9 cellular contexts compared by ENCODE assay signal in genomic region chr19:51704601-51705000, GRCh38. TPM values are rescaled to one million over a fixed set of nuclear protein-coding genes. Genes with fewer than 3 reads are reported as not detected.
A peak's percentile ranks its signal among the peaks of the same experiment; 100 is the strongest.
DNase-seq lines count a peak whose midpoint lies in the region; ATAC-seq and TF ChIP-seq lines count a peak whose summit lies in the region.
"Had no signal": no experiment of that assay in that cellular context is flagged by ENCODE, and none has a peak within 500 bp of the region (broad histone marks: within the 10 kb centered on the region; RNA-seq: fewer than 3 reads in every experiment).

No MANE protein-coding gene starts in this region.

- H3K27ac ChIP-seq in A673 (ENCODE audit: low read depth, low read length, poor library complexity, severe bottlenecking) (peak overlapping the region; percentile 98), cingulate gyrus (ENCODE audit: low read depth, low read length) (peak overlapping the region; percentile 97), muscle layer of duodenum (ENCODE audit: low read length) (peak overlapping the region; percentile 97)
- H3K27ac ChIP-seq: KMS-11 had no signal

- peaks cover 6% of the 10 kb centered on the region for H3K4me1 ChIP-seq in A673 (ENCODE audit: insufficient read depth, low read length, poor library complexity, severe bottlenecking)
- peaks cover 7 to 26% of the 10 kb centered on the region in 2 donors for H3K4me1 ChIP-seq in muscle layer of duodenum (ENCODE audit: control insufficient read depth in 1 of 2, insufficient read depth in 2 of 2, low read length in 2 of 2)

- ATAC-seq in HG03520 (IDR thresholded peaks at IDR 0.05; ENCODE audit: unreplicated experiment) (no peak), HG02763 (IDR thresholded peaks at IDR 0.05; ENCODE audit: unreplicated experiment) (no peak), GM21390 (IDR thresholded peaks at IDR 0.05; ENCODE audit: unreplicated experiment) (no peak)

- BruUV-seq in A673 (replicated peaks; lab: Mats Ljungman, UMichigan) = no TSS peak

- CTCF ChIA-PET in A673 (lab: Charles Lee) = interaction anchor here (0.6 to 1.8 kb wide), 4 partner anchors 16 to 787 kb away, joined by 3 to 12 read pairs (median 4); no protein-coding TSS in a partner anchor

- peaks cover 33% of the 10 kb centered on the region for H3K36me3 ChIP-seq in A673 (ENCODE audit: insufficient read depth, low read length, poor library complexity, severe bottlenecking)
- peaks cover 10 to 13% of the 10 kb centered on the region in 2 donors for H3K36me3 ChIP-seq in muscle layer of duodenum (ENCODE audit: control insufficient read depth in 1 of 2, insufficient read depth in 2 of 2, low read length in 2 of 2)

- DNase-seq in A673 (ENCODE audit: low spot score) = no peak
- no peak for DNase-seq in Jurkat, Clone E6-1 (ENCODE audit: low read depth, low spot score)
- no peak for DNase-seq in activated CD4-positive, CD25-positive, alpha-beta regulatory T cell treated with anti-CD3 and anti-CD28 coated beads, Interleukin-2, amount 50 U/mL, for 72 hours

- no peaks in the 10 kb centered on the region for H3K9me3 ChIP-seq in A673 (ENCODE audit: low read depth, low read length, poor library complexity, severe bottlenecking)
- H3K9me3 ChIP-seq in muscle layer of duodenum (ENCODE audit: control insufficient read depth in 1 of 2, low read length in 2 of 2) = no peaks in the 10 kb centered on the region

- TF ChIP-seq CTCF in A673 (conservative IDR thresholded peaks at IDR 0.05; ENCODE audit: low read depth, low read length) = no peak

- peak overlapping the region; percentile 62 for H3K4me3 ChIP-seq in A673 (ENCODE audit: low read depth, low read length, poor library complexity, severe bottlenecking)
- H3K4me3 ChIP-seq in Jurkat, Clone E6-1 (ENCODE audit: low read length) = peak overlapping the region; percentile 93
- peak overlapping the region; percentile 70 to 76 for H3K4me3 ChIP-seq in muscle layer of duodenum (ENCODE audit: low read depth in 1 of 2, low read length in 2 of 2)

- H3K27me3 ChIP-seq in A673 (replicated peaks; ENCODE audit: insufficient read depth, low read depth, low read length, poor library complexity) = no peaks in the 10 kb centered on the region
- H3K27me3 ChIP-seq in muscle layer of duodenum (ENCODE audit: low read depth, low read length) = no peaks in the 10 kb centered on the region

- intact Hi-C loops in A673 (cut with micrococcal nuclease; ENCODE audit: unreplicated experiment) = no loop called here

- POLR2A ChIA-PET in A673 (lab: Charles Lee; ENCODE audit: low non-redundant PET) = no interaction called here

RNA-seq across cellular contexts. Expression of gene SPACA6, which starts 11.5 kb away (rescaled TPM):
- total RNA-seq in A673 (2021) = 28.4 and 28.6 TPM in 2 replicates
- 3.1 TPM for polyA plus RNA-seq in Jurkat, Clone E6-1 (2012; ENCODE audit: insufficient read depth, insufficient read length)

RNA-seq across cellular contexts. Expression of gene HAS1, which starts 19.2 kb away (rescaled TPM):
- not detected in 2 replicates for total RNA-seq in A673 (2021)
- polyA plus RNA-seq in Jurkat, Clone E6-1 (2012; ENCODE audit: insufficient read depth, insufficient read length) = not detected

RNA-seq across cellular contexts. Expression of gene FPR1, which starts 47.1 kb away (rescaled TPM):
- not detected in 2 replicates for total RNA-seq in A673 (2021)
- not detected for polyA plus RNA-seq in Jurkat, Clone E6-1 (2012; ENCODE audit: insufficient read depth, insufficient read length)

RNA-seq across cellular contexts. Expression of gene FPR2, which starts 56.4 kb away (rescaled TPM):
- not detected in 2 replicates for total RNA-seq in A673 (2021)
- polyA plus RNA-seq in Jurkat, Clone E6-1 (2012; ENCODE audit: insufficient read depth, insufficient read length) = not detected

RNA-seq across cellular contexts. Expression of gene SIGLEC14, which starts 58.0 kb away (rescaled TPM):
- total RNA-seq in A673 (2021) = not detected in 2 replicates
- not detected for polyA plus RNA-seq in Jurkat, Clone E6-1 (2012; ENCODE audit: insufficient read depth, insufficient read length)
